8 cellular contexts compared by ENCODE assay signal in genomic region chr11:45145421-45146071, GRCh38. TPM values are rescaled to one million over a fixed set of nuclear protein-coding genes. Genes with fewer than 3 reads are reported as not detected.
DNase-seq lines count a peak whose midpoint lies in the region; ATAC-seq and TF ChIP-seq lines count a peak whose summit lies in the region.

No MANE protein-coding gene starts in this region.

- intact Hi-C loops in sigmoid colon (cut with DNase I), result loop anchor here (2.0 kb wide), 1 partner anchor 63 kb away; no protein-coding TSS in a partner anchor

- H3K9me3 ChIP-seq in HUES6 (ENCODE audit: control insufficient read depth, insufficient read depth, low read depth, low read length) (peaks cover 6% of the 10 kb centered on the region), sigmoid colon (no peaks in the 10 kb centered on the region)

- H3K4me1 ChIP-seq in HUES6 (ENCODE audit: control insufficient read depth, insufficient read depth, low read length), result peaks cover 5% of the 10 kb centered on the region; the same call in 1 of the 2 replicates
- H3K4me1 ChIP-seq in sigmoid colon, result peaks cover 0 to 29% (median 27%) of the 10 kb centered on the region in 4 donors

- DNase-seq in AG08395 (ENCODE audit: low spot score) (peak; percentile 74), iPS DF 4.7 (ENCODE audit: extremely low read depth, low spot score) (peak; percentile 60), sigmoid colon (peak; percentile 75), GM13977 (ENCODE audit: low spot score) (no peak), amniotic stem cell (lab: John Stamatoyannopoulos, UW) (no peak)

- no peak for TF ChIP-seq POLR2A in sigmoid colon (IDR thresholded peaks at IDR 0.05)

- H3K27me3 ChIP-seq in HUES6 (ENCODE audit: control insufficient read depth, insufficient read depth, low read length) (peaks cover 54% of the 10 kb centered on the region), sigmoid colon (no peaks in the 10 kb centered on the region)

- TF ChIP-seq CTCF in sigmoid colon (IDR thresholded peaks at IDR 0.05) (no peak), GM13977 (IDR thresholded peaks at IDR 0.05; ENCODE audit: extremely low read depth, insufficient read depth, missing control alignments) (no peak)

- H3K4me3 ChIP-seq in HUES6 (ENCODE audit: low read depth, low read length), result peak overlapping the region; percentile 62
- peak overlapping the region; percentile 66 to 81 (median 74) for H3K4me3 ChIP-seq in sigmoid colon

- in situ Hi-C loops in GM13977 (cut with MboI; ENCODE audit: low pct_unique_long_range_greater_than_20kb, low sequenced_read_pairs, unreplicated experiment), result no loop called here

- 14 to 18% (median 17%) methylated on average over 21 to 22 of the region's 22 CpGs for WGBS in adipose tissue, 3 donors
- 20 to 31% methylated on average over 22 of the region's 22 CpGs for WGBS in sigmoid colon, 2 donors

- no peak overlapping the region for H3K27ac ChIP-seq in HUES6 (ENCODE audit: low read depth, low read length)
- H3K27ac ChIP-seq in adipose tissue (ENCODE audit: low read depth, low read length), result peak overlapping the region; percentile 97
- peak overlapping the region; percentile 97 to 100 (median 99) for H3K27ac ChIP-seq in sigmoid colon

- no peak overlapping the region for H3K9ac ChIP-seq in HUES6 (ENCODE audit: low read length)

- ATAC-seq in HG02973 (IDR thresholded peaks at IDR 0.05; ENCODE audit: unreplicated experiment), result no peak

- H3K36me3 ChIP-seq in HUES6 (ENCODE audit: control insufficient read depth, insufficient read depth, low read length), result peaks cover 3% of the 10 kb centered on the region; the same call in 1 of the 2 replicates
- H3K36me3 ChIP-seq in sigmoid colon, result no peaks in the 10 kb centered on the region

- TF ChIP-seq EP300 in sigmoid colon (IDR thresholded peaks at IDR 0.05), result no peak

RNA-seq across cellular contexts. Expression of gene PRDM11, which starts 0.9 kb away (rescaled TPM):
- polyA plus RNA-seq in adipose tissue (1 to 10 TPM; 2.8 to 7.5 (median 4.0) TPM), sigmoid colon (1 to 10 TPM in 2 of 3 donors, under 1 TPM in 1; 0.92 to 4.3 (median 1.8) TPM)
- 10 to 100 TPM; 12.7 to 23.2 (median 20.7) TPM for total RNA-seq in sigmoid colon

Comparison
In these comparisons a context has a peak if more than half of its experiments do, and no peak if none do; other contexts are left out.
1. DNase-seq: peak in AG08395 (single experiment), iPS DF 4.7 (single experiment) and sigmoid colon (single experiment); none in GM13977 (single experiment) and amniotic stem cell (single experiment).